ENCODE assay signal across 9 cellular contexts in genomic region chr1:27600500-27601175, GRCh38. TPM values are rescaled to one million over a fixed set of nuclear protein-coding genes. Genes with fewer than 3 reads are reported as not detected.
A peak's percentile ranks its signal among the peaks of the same experiment; 100 is the strongest.
DNase-seq lines count a peak whose midpoint lies in the region; ATAC-seq, FAIRE-seq and TF ChIP-seq lines count a peak whose summit lies in the region.
"Had no signal": no experiment of that assay in that cellular context is flagged by ENCODE, and none has a peak within 500 bp of the region (broad histone marks: within the 10 kb centered on the region; RNA-seq: fewer than 3 reads in every experiment).

No MANE protein-coding gene starts in this region.

- FAIRE-seq in TTC549 (lab: Jason Lieb, UNC), result peak; percentile 50

- no peaks in the 10 kb centered on the region for H3K27me3 ChIP-seq in tibial artery

- H3K27me3 Mint-ChIP-seq in activated naive CD8-positive, alpha-beta T cell, result no peaks in the 10 kb centered on the region
- no peaks in the 10 kb centered on the region for H3K27me3 Mint-ChIP-seq in activated naive CD8-positive, alpha-beta T cell treated with anti-CD3 and anti-CD28 coated beads for 36 hours

- H3K27ac ChIP-seq in tibial artery, result peak overlapping the region; percentile 97 to 99

- no peak for ATAC-seq in GM21360 (IDR thresholded peaks at IDR 0.05; ENCODE audit: unreplicated experiment)
- no peak for ATAC-seq in GM19351 (IDR thresholded peaks at IDR 0.05; ENCODE audit: unreplicated experiment)
- no peak for ATAC-seq in GM18498 (IDR thresholded peaks at IDR 0.05; ENCODE audit: unreplicated experiment)
- ATAC-seq: left colon had no signal

- no peaks in the 10 kb centered on the region for H3K36me3 Mint-ChIP-seq in activated naive CD8-positive, alpha-beta T cell
- no peaks in the 10 kb centered on the region for H3K36me3 Mint-ChIP-seq in activated naive CD8-positive, alpha-beta T cell treated with anti-CD3 and anti-CD28 coated beads for 36 hours

- H3K4me3 Mint-ChIP-seq in activated naive CD8-positive, alpha-beta T cell, result peak overlapping the region; percentile 55
- no peak overlapping the region for H3K4me3 Mint-ChIP-seq in activated naive CD8-positive, alpha-beta T cell treated with anti-CD3 and anti-CD28 coated beads for 36 hours

- H3K9me3 Mint-ChIP-seq in activated naive CD8-positive, alpha-beta T cell (ENCODE audit: low read depth), result no peaks in the 10 kb centered on the region
- H3K9me3 Mint-ChIP-seq in activated naive CD8-positive, alpha-beta T cell treated with anti-CD3 and anti-CD28 coated beads for 36 hours, result no peaks in the 10 kb centered on the region

- H3K36me3 ChIP-seq in tibial artery, result peaks cover 0 to 5% (median 0%) of the 10 kb centered on the region in 3 donors

- peaks cover 9 to 70% (median 66%) of the 10 kb centered on the region in 4 donors for H3K4me1 ChIP-seq in tibial artery

- peaks cover 44% of the 10 kb centered on the region for H3K4me1 Mint-ChIP-seq in activated naive CD8-positive, alpha-beta T cell (ENCODE audit: low read depth)
- peaks cover 32% of the 10 kb centered on the region for H3K4me1 Mint-ChIP-seq in activated naive CD8-positive, alpha-beta T cell treated with anti-CD3 and anti-CD28 coated beads for 36 hours

- H3K9me3 ChIP-seq in tibial artery, result no peaks in the 10 kb centered on the region

- no peak for TF ChIP-seq CTCF in tibial artery (IDR thresholded peaks at IDR 0.05)

- H3K27ac Mint-ChIP-seq in activated naive CD8-positive, alpha-beta T cell, result peak overlapping the region; percentile 13
- no peak overlapping the region for H3K27ac Mint-ChIP-seq in activated naive CD8-positive, alpha-beta T cell treated with anti-CD3 and anti-CD28 coated beads for 36 hours

- H3K4me3 ChIP-seq in tibial artery, result peak overlapping the region; percentile 93 to 99

- intact Hi-C loops in tibial artery (cut with DNase I; ENCODE audit: low total_unique reads), result loop anchor here (5.0 to 10.0 kb wide), 3 partner anchors 43 to 296 kb away; no protein-coding TSS in a partner anchor

- no peak for DNase-seq in activated naive CD8-positive, alpha-beta T cell treated with anti-CD3 and anti-CD28 coated beads for 36 hours
- DNase-seq in iPS-NIHi7 (ENCODE audit: extremely low spot score) (peak; percentile 78), tibial artery (no peak)
- DNase-seq: left colon had no signal

RNA-seq across cellular contexts. Expression of gene AHDC1, which starts 3.3 kb away (rescaled TPM):
- 10 to 100 TPM; 10.0 to 12.0 TPM for total RNA-seq in activated naive CD8-positive, alpha-beta T cell treated with anti-CD3 and anti-CD28 coated beads for 36 hours

RNA-seq across cellular contexts. Expression of gene FGR, which starts 34.3 kb away (rescaled TPM):
- total RNA-seq in activated naive CD8-positive, alpha-beta T cell treated with anti-CD3 and anti-CD28 coated beads for 36 hours, result under 1 TPM; 0.30 to 0.35 TPM
